In genomic region chr1:155039308-155039669, GRCh38 we compare ENCODE assay signal across 19 cellular contexts. TPM values are rescaled to one million over a fixed set of nuclear protein-coding genes. Genes with fewer than 3 reads are reported as not detected.
"Had no signal": no experiment of that assay in that cellular context is flagged by ENCODE, and none has a peak within 500 bp of the region (broad histone marks: within the 10 kb centered on the region; RNA-seq: fewer than 3 reads in every experiment).

No MANE protein-coding gene starts in this region.

- H3K27ac ChIP-seq: psoas muscle, spleen had no signal

- H3K4me1 Mint-ChIP-seq: activated naive CD8-positive, alpha-beta T cell treated with anti-CD3 and anti-CD28 coated beads for 36 hours had no signal

- DNase-seq: activated CD4-positive, alpha-beta T cell treated with anti-CD3 and anti-CD28 coated beads, Interleukin-2, amount 50 U/mL, for 1 hour; activated CD4-positive, CD25-positive, alpha-beta regulatory T cell; activated CD8-positive, alpha-beta memory T cell treated with anti-CD3 and anti-CD28 coated beads for 24 hours; activated naive CD8-positive, alpha-beta T cell treated with anti-CD3 and anti-CD28 coated beads for 36 hours; anterior cingulate cortex; endodermal cell; hypothalamus; mesendoderm; nephron progenitor cell; psoas muscle; spleen had no signal

- H3K4me3 Mint-ChIP-seq: activated naive CD8-positive, alpha-beta T cell treated with anti-CD3 and anti-CD28 coated beads for 36 hours; activated T-helper 1 cell treated with anti-CD3 and anti-CD28 coated beads, Interleukin-12 subunit alpha, Interleukin-12 subunit beta, Interleukin-2, Interleukin-4 antibody, amounts not matched to agents 30 ng/mL and 10 ng/mL and 1 ng/mL, durations not matched to agents 14 hours and 24 hours and 36 hours; endodermal cell; nephron progenitor cell; T-helper 2 cell treated with Interferon-gamma antibody and Interleukin-4, amounts not matched to agents 5 μg/mL and 100 μg/mL, for 36 hours had no signal

- H3K4me3 ChIP-seq: psoas muscle, spleen had no signal

- H3K27ac Mint-ChIP-seq: activated naive CD8-positive, alpha-beta T cell treated with anti-CD3 and anti-CD28 coated beads for 36 hours; activated T-helper 1 cell treated with anti-CD3 and anti-CD28 coated beads, Interleukin-12 subunit alpha, Interleukin-12 subunit beta, Interleukin-2, Interleukin-4 antibody, amounts not matched to agents 30 ng/mL and 10 ng/mL and 1 ng/mL, durations not matched to agents 14 hours and 24 hours and 36 hours; endodermal cell; nephron progenitor cell; T-helper 2 cell treated with Interferon-gamma antibody and Interleukin-4, amounts not matched to agents 5 μg/mL and 100 μg/mL, for 36 hours had no signal

- H3K9me3 Mint-ChIP-seq: activated naive CD8-positive, alpha-beta T cell treated with anti-CD3 and anti-CD28 coated beads for 36 hours; activated T-helper 1 cell treated with anti-CD3 and anti-CD28 coated beads, Interleukin-12 subunit alpha, Interleukin-12 subunit beta, Interleukin-2, Interleukin-4 antibody, amounts not matched to agents 30 ng/mL and 10 ng/mL and 1 ng/mL, durations not matched to agents 14 hours and 24 hours and 36 hours; endodermal cell; nephron progenitor cell; T-helper 2 cell treated with Interferon-gamma antibody and Interleukin-4, amounts not matched to agents 5 μg/mL and 100 μg/mL, for 36 hours had no signal

- H3K36me3 ChIP-seq: spleen had no signal

- H3K4me1 ChIP-seq: psoas muscle had no signal

- H3K9me3 ChIP-seq: psoas muscle, spleen had no signal

RNA-seq across cellular contexts. Expression of gene DCST1, which starts 5.7 kb away (rescaled TPM):
- total RNA-seq: activated naive CD8-positive, alpha-beta T cell treated with anti-CD3 and anti-CD28 coated beads for 36 hours; activated T-helper 1 cell treated with anti-CD3 and anti-CD28 coated beads, Interleukin-12 subunit alpha, Interleukin-12 subunit beta, Interleukin-2, Interleukin-4 antibody, amounts not matched to agents 30 ng/mL and 10 ng/mL and 1 ng/mL, durations not matched to agents 14 hours and 24 hours and 36 hours; cerebellum; dermis microvascular lymphatic vessel endothelial cell; endodermal cell; liver; osteoblast; spleen; urinary bladder had no signal
- polyA plus RNA-seq: liver, psoas muscle, spleen, thymus, urinary bladder had no signal

RNA-seq across cellular contexts. Expression of gene DCST2, which starts 5.7 kb away (rescaled TPM):
- total RNA-seq: cerebellum, osteoblast had no signal
